9 cellular contexts compared by ENCODE assay signal in the genomic region with DNA sequence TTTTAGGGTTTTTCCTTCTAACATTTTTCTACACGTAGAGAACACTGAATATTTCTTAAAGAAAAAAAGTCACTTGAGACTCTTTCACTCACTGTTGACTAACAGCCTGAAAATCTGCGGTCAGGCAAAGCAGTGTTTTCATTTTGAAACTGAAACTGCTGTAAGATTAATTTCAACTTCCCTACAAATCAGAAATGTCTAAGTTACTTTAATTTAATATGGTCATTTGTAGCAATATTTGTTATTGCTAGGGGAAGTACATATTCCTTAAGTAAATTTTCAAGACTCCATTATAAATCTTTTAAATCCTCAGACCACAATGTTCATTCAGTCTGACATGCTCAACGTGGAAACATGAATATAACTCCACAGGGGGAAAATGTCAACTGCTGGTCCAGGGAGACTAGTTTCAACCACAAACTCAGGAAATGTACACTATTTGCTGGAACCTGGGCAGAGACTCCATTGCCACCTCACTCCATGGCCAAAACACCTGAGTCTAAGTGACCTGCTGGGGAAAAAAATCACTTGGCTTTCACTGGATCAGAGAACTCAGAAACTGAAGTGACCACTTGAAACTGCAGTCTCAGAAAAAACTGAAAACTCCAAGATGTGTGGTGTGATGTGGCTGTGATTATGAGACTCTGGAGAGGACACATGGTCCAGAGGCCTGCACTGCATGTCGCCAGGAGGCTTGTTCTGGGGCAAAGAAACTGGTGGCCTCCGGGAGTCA.
DNase-seq lines count a peak whose midpoint lies in the region; ATAC-seq and TF ChIP-seq lines count a peak whose summit lies in the region.
"Had no signal": no experiment of that assay in that cellular context is flagged by ENCODE, and none has a peak within 500 bp of the region (broad histone marks: within the 10 kb centered on the region; RNA-seq: fewer than 3 reads in every experiment).

No MANE protein-coding gene starts in this region.

- peak overlapping the region; percentile 35 for H3K27ac ChIP-seq in colonic mucosa
- H3K27ac ChIP-seq in psoas muscle, result peak overlapping the region; percentile 32
- H3K27ac ChIP-seq in WERI-Rb-1, result no peak overlapping the region

- no peaks in the 10 kb centered on the region for H3K36me3 ChIP-seq in colonic mucosa
- no peaks in the 10 kb centered on the region for H3K36me3 ChIP-seq in psoas muscle (ENCODE audit: insufficient read depth in 1 of 2, low read depth in 1 of 2)
- no peaks in the 10 kb centered on the region for H3K36me3 ChIP-seq in WERI-Rb-1
- H3K36me3 ChIP-seq: gastrocnemius medialis had no signal

- WGBS in psoas muscle, 3 donors, result 39 to 54% (median 50%) methylated on average over 5 of the region's 5 CpGs

- no peak overlapping the region for H3K4me3 ChIP-seq in colonic mucosa
- peak overlapping the region; percentile 38 for H3K4me3 ChIP-seq in psoas muscle
- H3K4me3 ChIP-seq in WERI-Rb-1 (ENCODE audit: low read depth, low read length), result no peak overlapping the region

- peak; percentile 64 for DNase-seq in activated effector memory CD4-positive, alpha-beta T cell treated with anti-CD3 and anti-CD28 coated beads, Interleukin-2, amount 50 U/mL, for 16 hours
- DNase-seq in activated effector memory CD4-positive, alpha-beta T cell treated with Interleukin-2 at 50 U/mL for 16 hours, result no peak
- DNase-seq in NOMO-1 treated with dmso at 0.1 percent for 144 hours (lab: John Stamatoyannopoulos, UW; ENCODE audit: unreplicated experiment), result peak; percentile 42
- no peak for DNase-seq in colonic mucosa
- no peak for DNase-seq in psoas muscle
- no peak for DNase-seq in WERI-Rb-1
- no peak for DNase-seq in DMS53 treated with DMSO at 0.1 percent for 48 hours (lab: John Stamatoyannopoulos, UW; ENCODE audit: unreplicated experiment)
- DNase-seq: gastrocnemius medialis had no signal

- no peaks in the 10 kb centered on the region for H3K9me3 ChIP-seq in colonic mucosa
- H3K9me3 ChIP-seq in psoas muscle, result no peaks in the 10 kb centered on the region
- H3K9me3 ChIP-seq in WERI-Rb-1 (ENCODE audit: severe bottlenecking), result no peaks in the 10 kb centered on the region
- H3K9me3 ChIP-seq: gastrocnemius medialis had no signal

- no peaks in the 10 kb centered on the region for H3K4me1 ChIP-seq in colonic mucosa
- H3K4me1 ChIP-seq in psoas muscle, result no peaks in the 10 kb centered on the region

- H3K27me3 ChIP-seq in colonic mucosa (no peaks in the 10 kb centered on the region), psoas muscle (ENCODE audit: insufficient read depth in 3 of 3, low read length in 2 of 3) (no peaks in the 10 kb centered on the region), WERI-Rb-1 (ENCODE audit: insufficient read depth, low read depth, severe bottlenecking) (no peaks in the 10 kb centered on the region)
- H3K27me3 ChIP-seq: gastrocnemius medialis had no signal

- no peak overlapping the region for H3K9ac ChIP-seq in colonic mucosa (ENCODE audit: low read depth in 2 of 2, low read length in 2 of 2)

- intact Hi-C loops in colonic mucosa (cut with DNase I), result no loop called here
- intact Hi-C loops in psoas muscle (cut with DNase I), result no loop called here

- peak; percentile 85 for ATAC-seq in HG02678 (IDR thresholded peaks at IDR 0.05; ENCODE audit: unreplicated experiment)
- no peak for ATAC-seq in psoas muscle

- TF ChIP-seq CTCF in colonic mucosa (IDR thresholded peaks at IDR 0.05) (no peak), psoas muscle (IDR thresholded peaks at IDR 0.05) (no peak), WERI-Rb-1 (IDR thresholded peaks at IDR 0.05; ENCODE audit: low read depth, low read length) (no peak)

Comparison
In these comparisons a context has a peak if more than half of its experiments do, and no peak if none do; other contexts are left out.
1. DNase-seq: peak in activated effector memory CD4-positive, alpha-beta T cell treated with anti-CD3 and anti-CD28 coated beads, Interleukin-2, amount 50 U/mL, for 16 hours (single experiment) and NOMO-1 treated with dmso at 0.1 percent for 144 hours (single experiment); none in activated effector memory CD4-positive, alpha-beta T cell treated with Interleukin-2 at 50 U/mL for 16 hours (single experiment), colonic mucosa (single experiment), psoas muscle (0 of 2), WERI-Rb-1 (single experiment) and DMS53 treated with DMSO at 0.1 percent for 48 hours (single experiment).